In genomic region chr7:126493801-126494200, GRCh38 we compare ENCODE assay signal across 17 cellular contexts.
A peak's percentile ranks its signal among the peaks of the same experiment; 100 is the strongest.
DNase-seq lines count a peak whose midpoint lies in the region; ATAC-seq and TF ChIP-seq lines count a peak whose summit lies in the region.
"Had no signal": no experiment of that assay in that cellular context is flagged by ENCODE, and none has a peak within 500 bp of the region (broad histone marks: within the 10 kb centered on the region; RNA-seq: fewer than 3 reads in every experiment).

No MANE protein-coding gene starts in this region.

- H3K36me3 ChIP-seq in osteoblast (ENCODE audit: insufficient read depth, low read length) (no peaks in the 10 kb centered on the region), uterus (no peaks in the 10 kb centered on the region)

- intact Hi-C loops in Right ventricle myocardium superior (cut with DNase I) (no loop called here), cardiac septum (cut with DNase I) (no loop called here), uterus (cut with DNase I; ENCODE audit: low total_unique reads) (no loop called here)

- H3K4me1 ChIP-seq in osteoblast (ENCODE audit: insufficient read depth, low read length) (no peaks in the 10 kb centered on the region), uterus (no peaks in the 10 kb centered on the region)

- DNase-seq in Right ventricle myocardium superior (no peak), cardiac septum (ENCODE audit: low spot score) (no peak), NCI-H69 (lab: John Stamatoyannopoulos, UW) (peak; percentile 29), osteoblast (ENCODE audit: insufficient read length, low spot score, missing footprints) (peak; percentile 0), uterus (no peak), glomerular visceral epithelial cell (ENCODE audit: extremely low spot score) (no peak), HK-2 (ENCODE audit: unreplicated experiment) (no peak)
- DNase-seq: CD8-positive, alpha-beta T cell; COR-L47; DMS153; DMS79 treated with DMSO at 0.1 percent for 48 hours; EL; GOT3; H9; KG1 had no signal

- H3K4me2 ChIP-seq in osteoblast (ENCODE audit: insufficient read depth, low read length) = no peak overlapping the region

- H3K79me2 ChIP-seq in osteoblast (ENCODE audit: insufficient read depth, low read length) = no peaks in the 10 kb centered on the region

- H2AFZ ChIP-seq in osteoblast (ENCODE audit: low read length) = no peak overlapping the region

- H4K20me1 ChIP-seq in osteoblast (ENCODE audit: insufficient read depth, low read length) = no peaks in the 10 kb centered on the region

- no peak for TF ChIP-seq POLR2A in uterus (IDR thresholded peaks at IDR 0.05)

- H3K9me3 ChIP-seq in osteoblast (ENCODE audit: low read depth, low read length) = peaks cover 3% of the 10 kb centered on the region
- H3K9me3 ChIP-seq in uterus = no peaks in the 10 kb centered on the region

- H3K27ac ChIP-seq in osteoblast (ENCODE audit: low read depth, low read length) (no peak overlapping the region), uterus (no peak overlapping the region)
- H3K27ac ChIP-seq: 22Rv1 had no signal

- no peak overlapping the region for H3K4me3 ChIP-seq in osteoblast (ENCODE audit: insufficient read depth, low read length)
- no peak overlapping the region for H3K4me3 ChIP-seq in uterus

- no peak for TF ChIP-seq CTCF in osteoblast (IDR thresholded peaks at IDR 0.05; ENCODE audit: extremely low read depth, low read depth, low read length)
- TF ChIP-seq CTCF in uterus (IDR thresholded peaks at IDR 0.05) = no peak

- ATAC-seq in Right ventricle myocardium superior (ENCODE audit: poor library complexity) (peak; percentile 32), HG02588 (IDR thresholded peaks at IDR 0.05; ENCODE audit: unreplicated experiment) (peak; percentile 68)
- ATAC-seq: CD8-positive, alpha-beta T cell had no signal

- no peaks in the 10 kb centered on the region for H3K27me3 ChIP-seq in osteoblast (ENCODE audit: insufficient read depth, low read length)
- no peaks in the 10 kb centered on the region for H3K27me3 ChIP-seq in uterus

Comparison
In these comparisons a context has a peak if more than half of its experiments do, and no peak if none do; other contexts are left out.
1. DNase-seq: peak in NCI-H69 (single experiment) and osteoblast (single experiment); none in Right ventricle myocardium superior (single experiment), cardiac septum (single experiment), uterus (0 of 2), glomerular visceral epithelial cell (single experiment) and HK-2 (single experiment).